ENCODE assay signal across 7 cellular contexts in the genomic region with DNA sequence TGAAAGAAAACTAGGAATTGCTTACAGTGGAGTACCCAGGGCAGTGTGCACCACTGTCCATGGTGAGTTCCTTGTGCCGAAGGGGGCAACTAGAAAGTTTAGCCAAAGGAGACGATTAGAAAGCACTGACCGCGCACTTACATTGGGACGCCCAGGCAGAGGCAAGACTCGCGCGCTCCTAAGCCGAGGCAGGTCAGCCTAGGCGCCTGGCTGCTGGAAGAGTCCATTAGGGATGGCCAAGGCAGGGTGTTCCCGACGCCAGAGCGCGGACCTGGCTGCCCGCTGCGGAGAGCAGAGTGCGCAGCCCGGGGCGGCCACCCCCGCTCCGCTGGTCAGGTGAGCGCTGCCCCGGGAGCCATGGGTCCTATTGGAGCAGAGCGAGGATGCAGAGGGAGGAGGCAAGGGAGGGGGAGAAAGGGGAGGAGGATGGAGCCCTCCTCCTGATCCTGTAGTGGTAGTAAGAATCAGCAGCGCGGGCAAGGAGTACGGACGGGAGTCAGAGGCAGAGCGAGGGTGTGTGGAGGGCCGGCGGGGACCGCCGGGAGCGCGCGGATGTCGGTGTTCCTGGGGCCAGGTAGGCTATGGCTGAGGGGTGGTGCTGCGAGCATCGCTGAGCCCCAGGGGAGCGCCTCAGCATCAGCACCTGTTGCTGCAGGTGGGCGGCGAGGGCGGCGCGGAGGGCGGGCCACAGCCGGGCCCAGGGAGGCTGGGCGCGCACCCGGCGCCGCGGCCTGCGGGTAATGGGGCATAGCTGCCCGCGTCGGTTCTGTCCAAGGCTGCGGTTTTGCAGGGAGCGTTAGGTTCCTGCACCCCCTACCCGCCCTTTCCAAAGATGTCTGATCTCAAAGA. TPM values are rescaled to one million over a fixed set of nuclear protein-coding genes. Genes with fewer than 3 reads are reported as not detected.
A peak's percentile ranks its signal among the peaks of the same experiment; 100 is the strongest.
DNase-seq lines count a peak whose midpoint lies in the region; ATAC-seq and TF ChIP-seq lines count a peak whose summit lies in the region.

A gene with protein sequence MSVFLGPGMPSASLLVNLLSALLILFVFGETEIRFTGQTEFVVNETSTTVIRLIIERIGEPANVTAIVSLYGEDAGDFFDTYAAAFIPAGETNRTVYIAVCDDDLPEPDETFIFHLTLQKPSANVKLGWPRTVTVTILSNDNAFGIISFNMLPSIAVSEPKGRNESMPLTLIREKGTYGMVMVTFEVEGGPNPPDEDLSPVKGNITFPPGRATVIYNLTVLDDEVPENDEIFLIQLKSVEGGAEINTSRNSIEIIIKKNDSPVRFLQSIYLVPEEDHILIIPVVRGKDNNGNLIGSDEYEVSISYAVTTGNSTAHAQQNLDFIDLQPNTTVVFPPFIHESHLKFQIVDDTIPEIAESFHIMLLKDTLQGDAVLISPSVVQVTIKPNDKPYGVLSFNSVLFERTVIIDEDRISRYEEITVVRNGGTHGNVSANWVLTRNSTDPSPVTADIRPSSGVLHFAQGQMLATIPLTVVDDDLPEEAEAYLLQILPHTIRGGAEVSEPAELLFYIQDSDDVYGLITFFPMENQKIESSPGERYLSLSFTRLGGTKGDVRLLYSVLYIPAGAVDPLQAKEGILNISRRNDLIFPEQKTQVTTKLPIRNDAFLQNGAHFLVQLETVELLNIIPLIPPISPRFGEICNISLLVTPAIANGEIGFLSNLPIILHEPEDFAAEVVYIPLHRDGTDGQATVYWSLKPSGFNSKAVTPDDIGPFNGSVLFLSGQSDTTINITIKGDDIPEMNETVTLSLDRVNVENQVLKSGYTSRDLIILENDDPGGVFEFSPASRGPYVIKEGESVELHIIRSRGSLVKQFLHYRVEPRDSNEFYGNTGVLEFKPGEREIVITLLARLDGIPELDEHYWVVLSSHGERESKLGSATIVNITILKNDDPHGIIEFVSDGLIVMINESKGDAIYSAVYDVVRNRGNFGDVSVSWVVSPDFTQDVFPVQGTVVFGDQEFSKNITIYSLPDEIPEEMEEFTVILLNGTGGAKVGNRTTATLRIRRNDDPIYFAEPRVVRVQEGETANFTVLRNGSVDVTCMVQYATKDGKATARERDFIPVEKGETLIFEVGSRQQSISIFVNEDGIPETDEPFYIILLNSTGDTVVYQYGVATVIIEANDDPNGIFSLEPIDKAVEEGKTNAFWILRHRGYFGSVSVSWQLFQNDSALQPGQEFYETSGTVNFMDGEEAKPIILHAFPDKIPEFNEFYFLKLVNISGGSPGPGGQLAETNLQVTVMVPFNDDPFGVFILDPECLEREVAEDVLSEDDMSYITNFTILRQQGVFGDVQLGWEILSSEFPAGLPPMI (N-terminal part only) (plus strand): TSS at position 454 of the 849 bp plus-strand sequence. CDS start 99 bp downstream, at position 553.

- peaks cover 68% of the 10 kb centered on the region for H3K27me3 Mint-ChIP-seq in dendritic cell treated with granulocyte-macrophage colony-stimulating factor and Interleukin-4, amounts not matched to agents 40 ng/mL and 50 ng/mL, for 4 days

- DNase-seq in GM03348 (ENCODE audit: low spot score) (peak; percentile 25), PC-9 (peak; percentile 82 to 88), left lung (peak; percentile 87 to 90)
- no peak for DNase-seq in effector CD8-positive, alpha-beta T cell (lab: John Stamatoyannopoulos, UW)

- BruUV-seq in PC-9 (replicated peaks; lab: Mats Ljungman, UMichigan): no TSS peak

- no peaks in the 10 kb centered on the region for H3K9me3 Mint-ChIP-seq in dendritic cell treated with granulocyte-macrophage colony-stimulating factor and Interleukin-4, amounts not matched to agents 40 ng/mL and 50 ng/mL, for 4 days

- TF ChIP-seq CTCF in PC-9 (conservative IDR thresholded peaks at IDR 0.05): no peak
- TF ChIP-seq CTCF in left lung (IDR thresholded peaks at IDR 0.05): no peak

- H3K9ac ChIP-seq in stomach smooth muscle (ENCODE audit: low read length in 2 of 2): no peak within 1 kb of the TSS

- peak within 1 kb of the TSS; percentile 68 for H3K4me3 Mint-ChIP-seq in dendritic cell treated with granulocyte-macrophage colony-stimulating factor and Interleukin-4, amounts not matched to agents 40 ng/mL and 50 ng/mL, for 4 days

- H3K9me3 ChIP-seq in PC-9 (ENCODE audit: insufficient read depth, low read depth) (no peaks in the 10 kb centered on the region), left lung (no peaks in the 10 kb centered on the region), stomach smooth muscle (ENCODE audit: control insufficient read depth in 2 of 2, low read length in 2 of 2) (no peaks in the 10 kb centered on the region)

- no peaks in the 10 kb centered on the region for H3K9me2 ChIP-seq in PC-9 (ENCODE audit: insufficient read depth)

- H3K36me3 Mint-ChIP-seq in dendritic cell treated with granulocyte-macrophage colony-stimulating factor and Interleukin-4, amounts not matched to agents 40 ng/mL and 50 ng/mL, for 4 days (ENCODE audit: low read depth): no peaks in the 10 kb centered on the region

- H3K79me2 ChIP-seq in PC-9 (ENCODE audit: low read depth): no peaks in the 10 kb centered on the region

- H2AFZ ChIP-seq in PC-9: peak within 1 kb of the TSS; percentile 79

- H3K27me3 ChIP-seq in PC-9 (ENCODE audit: insufficient read depth, low read depth) (peaks cover 44% of the 10 kb centered on the region), left lung (peaks cover 28 to 85% of the 10 kb centered on the region in 2 donors), stomach smooth muscle (ENCODE audit: control insufficient read depth in 1 of 2, insufficient read depth in 2 of 2, low read length in 2 of 2) (peaks cover 21 to 27% of the 10 kb centered on the region in 2 donors)

- H3K4me2 ChIP-seq in PC-9: peak within 1 kb of the TSS; percentile 87

- intact Hi-C loops in PC-9 (cut with micrococcal nuclease; ENCODE audit: unreplicated experiment) (no loop called here), left lung (cut with DNase I) (no loop called here)
- intact Hi-C loops in dendritic cell treated with granulocyte-macrophage colony-stimulating factor and Interleukin-4, amounts not matched to agents 40 ng/mL and 50 ng/mL, for 4 days (cut with micrococcal nuclease): no loop called here

- POLR2A ChIA-PET in PC-9 (lab: Charles Lee; ENCODE audit: unreplicated experiment): no interaction called here

- H3K4me1 ChIP-seq in PC-9 (replicated peaks; ENCODE audit: insufficient read depth) (0 out of 2 replicates have a peak, but pooled peaks cover 4% of the 10 kb centered on the region), left lung (peaks cover 0 to 13% of the 10 kb centered on the region in 2 donors), stomach smooth muscle (ENCODE audit: control insufficient read depth, insufficient read depth, low read length) (peaks cover 9% of the 10 kb centered on the region)

- H3K4me1 Mint-ChIP-seq in dendritic cell treated with granulocyte-macrophage colony-stimulating factor and Interleukin-4, amounts not matched to agents 40 ng/mL and 50 ng/mL, for 4 days (ENCODE audit: low read depth): peaks cover 13% of the 10 kb centered on the region

- CTCF ChIA-PET in PC-9 (lab: Charles Lee): no interaction called here

- no peaks in the 10 kb centered on the region for H4K20me1 ChIP-seq in PC-9 (ENCODE audit: insufficient read depth)

- H3K27ac ChIP-seq in PC-9: no peak within 1 kb of the TSS
- peak within 1 kb of the TSS; percentile 49 to 51 for H3K27ac ChIP-seq in left lung
- H3K27ac ChIP-seq in stomach smooth muscle (ENCODE audit: low read length): no peak within 1 kb of the TSS

- ATAC-seq in HG03442 (IDR thresholded peaks at IDR 0.05; ENCODE audit: unreplicated experiment) (peak; percentile 43), left lung (peak; percentile 96)

- no peak within 1 kb of the TSS for H3K27ac Mint-ChIP-seq in dendritic cell treated with granulocyte-macrophage colony-stimulating factor and Interleukin-4, amounts not matched to agents 40 ng/mL and 50 ng/mL, for 4 days

- peak within 1 kb of the TSS; percentile 54 for H3K4me3 ChIP-seq in PC-9
- peak within 1 kb of the TSS; percentile 16 to 37 for H3K4me3 ChIP-seq in left lung
- H3K4me3 ChIP-seq in stomach smooth muscle (ENCODE audit: low read length in 2 of 2): peak within 1 kb of the TSS; percentile 53 to 63

- H3F3A ChIP-seq in PC-9 (ENCODE audit: insufficient read depth, low read depth): no peaks in the 10 kb centered on the region

- no peaks in the 10 kb centered on the region for H3K36me3 ChIP-seq in PC-9 (ENCODE audit: low read depth)
- no peaks in the 10 kb centered on the region for H3K36me3 ChIP-seq in left lung
- no peaks in the 10 kb centered on the region for H3K36me3 ChIP-seq in stomach smooth muscle (ENCODE audit: control insufficient read depth in 2 of 2, insufficient read depth in 2 of 2, low read length in 2 of 2)

RNA-seq across cellular contexts. Expression of the gene that starts here (rescaled TPM):
- total RNA-seq in PC-9 (2021) (1.0 and 1.2 TPM in 2 replicates), left lung (10 to 100 TPM; 35.4 to 36.4 TPM)

Comparison
In these comparisons a context has a peak if more than half of its experiments do, and no peak if none do; other contexts are left out.
1. RNA of the gene that starts here (total RNA-seq): 35.4 to 36.4 TPM in left lung; 1.0 to 1.2 TPM in PC-9; every median in the first group is over 10 times any median in the second.
2. H3K27ac ChIP-seq: peak in left lung (2 of 2); none in PC-9 (single experiment) and stomach smooth muscle (single experiment).
3. Peak in every context shown above with its lines, with median percentiles within 50 percentile points of each other: H3K4me3 ChIP-seq.